In the genomic region with DNA sequence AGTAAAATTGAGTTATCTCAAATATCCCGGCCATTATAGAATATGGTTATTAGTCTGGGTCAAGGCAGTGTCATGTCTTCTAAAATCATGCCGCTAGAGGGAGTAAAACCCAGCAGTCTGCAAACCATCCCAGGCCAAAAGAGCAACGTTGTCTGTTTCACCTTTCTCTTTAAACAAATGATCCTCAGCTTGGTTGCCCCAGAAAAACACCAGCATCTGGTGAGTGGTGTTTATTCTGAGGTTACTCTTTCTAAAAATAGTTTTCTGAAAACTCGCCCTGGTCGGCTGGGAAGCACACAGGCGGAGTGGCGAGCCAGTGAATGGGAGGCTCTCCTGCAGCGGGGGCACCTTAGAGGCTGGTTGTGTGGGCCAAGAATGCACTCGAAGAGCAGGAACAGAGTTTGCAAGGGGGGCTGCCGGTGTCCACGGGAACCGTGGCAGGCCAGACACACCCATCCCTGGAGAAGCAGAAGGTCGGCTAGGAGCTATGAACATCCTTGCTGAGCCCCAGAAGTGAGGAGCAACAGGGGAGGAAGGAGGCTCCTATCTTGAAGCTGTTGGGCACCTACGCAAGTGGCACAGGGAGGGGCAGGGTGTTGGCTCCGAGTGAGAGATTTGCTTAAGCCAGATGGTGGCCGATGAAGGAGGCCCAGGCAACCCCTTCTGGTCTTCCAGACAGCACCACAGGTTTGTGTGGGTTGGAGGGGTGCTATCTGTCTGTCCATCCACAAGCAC, we compare ENCODE assay signal across 8 cellular contexts.
DNase-seq lines count a peak whose midpoint lies in the region; ATAC-seq and TF ChIP-seq lines count a peak whose summit lies in the region.

No MANE protein-coding gene starts in this region.

- peaks cover 2% of the 10 kb centered on the region for H3K36me3 Mint-ChIP-seq in nephron progenitor cell (ENCODE audit: low read depth)

- H3K27me3 ChIP-seq in OCI-LY3 (ENCODE audit: low read depth, low read length) (peaks cover 6% of the 10 kb centered on the region; the same call in 1 of the 2 replicates), esophagus squamous epithelium (no peaks in the 10 kb centered on the region)

- no peaks in the 10 kb centered on the region for H3K9me3 ChIP-seq in OCI-LY3 (ENCODE audit: insufficient read depth, low read length)
- no peaks in the 10 kb centered on the region for H3K9me3 ChIP-seq in esophagus squamous epithelium

- no peaks in the 10 kb centered on the region for H3K36me3 ChIP-seq in OCI-LY3 (replicated peaks; ENCODE audit: low read depth, low read length)
- H3K36me3 ChIP-seq in esophagus squamous epithelium = no peaks in the 10 kb centered on the region

- WGBS in esophagus squamous epithelium, 2 donors = 10% methylated on average over 11 to 13 of the region's 16 CpGs

- peak overlapping the region; percentile 60 for H3K9ac ChIP-seq in OCI-LY3 (ENCODE audit: low read length)

- peak overlapping the region; percentile 44 for H3K27ac Mint-ChIP-seq in nephron progenitor cell

- peak; percentile 90 for DNase-seq in DMS 273 (lab: John Stamatoyannopoulos, UW; ENCODE audit: unreplicated experiment)
- peak; percentile 63 for DNase-seq in activated T-cell treated with anti-CD3 and anti-CD28 coated beads for 4 hours
- no peak for DNase-seq in esophagus squamous epithelium (lab: John Stamatoyannopoulos, UW)
- DNase-seq in nephron progenitor cell = peak; percentile 58
- peak; percentile 70 for DNase-seq in stromal cell of bone marrow (ENCODE audit: low read depth)

- TF ChIP-seq POLR2A in esophagus squamous epithelium (IDR thresholded peaks at IDR 0.05) = peak in 1 of 4 donors; percentile 47

- no peak overlapping the region; the same call in 1 of the 2 replicates for H2AFZ ChIP-seq in OCI-LY3 (ENCODE audit: low read depth, low read length)

- intact Hi-C loops in esophagus squamous epithelium (cut with DNase I) = loop anchor here (5.0 to 10.0 kb wide), 3 partner anchors 115 to 535 kb away; no protein-coding TSS in a partner anchor

- peak overlapping the region; percentile 63 for H3K4me3 ChIP-seq in OCI-LY3 (ENCODE audit: low read length)
- peak overlapping the region in 2 of 4 donors; percentile 2 to 49 for H3K4me3 ChIP-seq in esophagus squamous epithelium

- peak overlapping the region; percentile 35 for H3K4me3 Mint-ChIP-seq in nephron progenitor cell

- H3K4me1 Mint-ChIP-seq in nephron progenitor cell = peaks cover 65% of the 10 kb centered on the region

- peaks cover 5% of the 10 kb centered on the region for H3K9me3 Mint-ChIP-seq in nephron progenitor cell

- H3K27ac ChIP-seq in OCI-LY3 (ENCODE audit: low read length) (peak overlapping the region; percentile 74), esophagus squamous epithelium (peak overlapping the region; percentile 55 to 77 (median 66))

- H3K4me1 ChIP-seq in OCI-LY3 (ENCODE audit: low read length) = peaks cover 47% of the 10 kb centered on the region
- peaks cover 0 to 29% (median 5%) of the 10 kb centered on the region in 3 donors for H3K4me1 ChIP-seq in esophagus squamous epithelium

- H4K20me1 ChIP-seq in OCI-LY3 (ENCODE audit: insufficient read depth, low read length) = no peaks in the 10 kb centered on the region

- ATAC-seq in GM19467 (IDR thresholded peaks at IDR 0.05; ENCODE audit: unreplicated experiment) (peak; percentile 75), HG03571 (IDR thresholded peaks at IDR 0.05; ENCODE audit: unreplicated experiment) (peak; percentile 91)

- peaks cover 14% of the 10 kb centered on the region for H3K27me3 Mint-ChIP-seq in nephron progenitor cell (ENCODE audit: low read depth, poor library complexity)

- H3K4me2 ChIP-seq in OCI-LY3 (ENCODE audit: low read length) = peak overlapping the region; percentile 74

- peak; percentile 92 for TF ChIP-seq CTCF in OCI-LY3 (IDR thresholded peaks at IDR 0.05; ENCODE audit: low read depth, low read length)
- peak; percentile 81 to 88 (median 84) for TF ChIP-seq CTCF in esophagus squamous epithelium (IDR thresholded peaks at IDR 0.05)
- peak; percentile 85 for TF ChIP-seq CTCF in nephron progenitor cell (IDR thresholded peaks at IDR 0.05)

- no peaks in the 10 kb centered on the region for H3K79me2 ChIP-seq in OCI-LY3 (ENCODE audit: low read length)
